Comparison of ENCODE assay signal across 31 cellular contexts in the genomic region with DNA sequence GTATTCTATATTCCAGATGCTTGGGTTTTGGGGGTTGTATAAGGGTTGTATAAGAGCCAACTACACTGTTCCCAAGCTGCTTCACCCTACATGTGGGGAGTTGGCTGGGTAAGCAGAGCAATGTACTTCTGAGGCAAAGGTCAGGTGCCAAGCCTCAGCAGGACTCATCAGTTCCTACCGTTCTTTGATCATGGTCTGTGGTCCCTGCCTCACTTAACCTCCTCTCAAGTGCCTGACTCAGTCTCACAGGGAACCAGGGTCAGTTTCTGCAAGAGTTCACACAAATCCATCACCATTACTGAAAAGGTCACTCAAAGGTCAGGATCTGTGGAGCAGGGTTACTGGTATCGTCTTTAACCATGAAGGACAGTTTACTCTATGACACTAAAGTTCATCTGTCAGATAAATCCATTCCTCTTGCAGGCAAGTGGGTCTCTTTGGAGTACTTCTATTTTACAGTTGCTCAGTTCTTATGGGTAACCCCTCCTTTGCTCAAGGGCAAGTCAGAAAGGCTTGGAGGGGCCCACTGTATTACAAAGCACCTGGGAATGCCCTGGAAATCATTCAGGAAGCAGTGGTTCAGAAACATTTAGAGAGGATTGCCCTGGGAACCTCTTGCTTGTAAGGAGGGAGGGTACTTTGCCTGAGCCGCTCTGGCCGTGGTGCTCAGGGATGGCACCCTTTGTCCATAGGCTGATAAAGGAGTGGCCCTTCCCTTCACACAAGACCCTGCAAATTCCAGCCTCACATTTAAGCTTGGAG.
DNase-seq lines count a peak whose midpoint lies in the region; ATAC-seq lines count a peak whose summit lies in the region.
"Had no signal": no experiment of that assay in that cellular context is flagged by ENCODE, and none has a peak within 500 bp of the region (broad histone marks: within the 10 kb centered on the region; RNA-seq: fewer than 3 reads in every experiment).

No MANE protein-coding gene starts in this region.

- H3K9me3 Mint-ChIP-seq in stimulated activated naive CD8-positive, alpha-beta T cell treated with anti-CD3 and anti-CD28 coated beads, Interleukin-15, amount 100 ng/mL, for 72 hours: no peaks in the 10 kb centered on the region
- no peaks in the 10 kb centered on the region for H3K9me3 Mint-ChIP-seq in activated CD4-positive, alpha-beta memory T cell treated with anti-CD3 and anti-CD28 coated beads, Interleukin-2, amount 10 ng/mL, durations not matched to agents 7 days and 5 days
- H3K9me3 Mint-ChIP-seq in effector memory CD8-positive, alpha-beta T cell: no peaks in the 10 kb centered on the region
- H3K9me3 Mint-ChIP-seq: natural killer cell treated with Interleukin-12 subunit alpha and Interleukin-12 subunit beta and Interleukin-15 and Interleukin-18, amount 100 ng/mL, for 72 hours; T-helper 1 cell treated with Interleukin-12 subunit alpha and Interleukin-12 subunit beta and Interleukin-4 antibody, amounts not matched to agents 30 μg/mL and 1 μg/mL, for 36 hours had no signal

- peak overlapping the region; percentile 51 for H3K27ac ChIP-seq in mesodermal cell (ENCODE audit: low read depth, low read length, severe bottlenecking)
- H3K27ac ChIP-seq: BLaER1, cardiac muscle cell, hepatocyte, HL-60, PC-9, thyroid gland had no signal

- no peak overlapping the region for H3K4me3 ChIP-seq in mesodermal cell (ENCODE audit: extremely low read depth, insufficient read depth, low read length, poor library complexity, severe bottlenecking)
- H3K4me3 ChIP-seq: BLaER1, cardiac muscle cell, gastrocnemius medialis, GM12878, hepatocyte, lung, mucosa of descending colon, PC-9, thyroid gland, uterus had no signal

- H3K4me3 Mint-ChIP-seq in stimulated activated naive CD8-positive, alpha-beta T cell treated with anti-CD3 and anti-CD28 coated beads, Interleukin-15, amount 100 ng/mL, for 72 hours: no peak overlapping the region
- H3K4me3 Mint-ChIP-seq in activated CD4-positive, alpha-beta memory T cell treated with anti-CD3 and anti-CD28 coated beads, Interleukin-2, amount 10 ng/mL, durations not matched to agents 7 days and 5 days: no peak overlapping the region
- no peak overlapping the region for H3K4me3 Mint-ChIP-seq in effector memory CD8-positive, alpha-beta T cell
- H3K4me3 Mint-ChIP-seq: natural killer cell treated with Interleukin-12 subunit alpha and Interleukin-12 subunit beta and Interleukin-15 and Interleukin-18, amount 100 ng/mL, for 72 hours; T-helper 1 cell treated with Interleukin-12 subunit alpha and Interleukin-12 subunit beta and Interleukin-4 antibody, amounts not matched to agents 30 μg/mL and 1 μg/mL, for 36 hours had no signal

- WGBS in mesodermal cell (ENCODE audit: insufficient coverage in 2 of 2), 2 experiments: 64 to 78% methylated on average over 1 to 3 of the region's 4 CpGs

- no peak overlapping the region for H3K27ac Mint-ChIP-seq in stimulated activated naive CD8-positive, alpha-beta T cell treated with anti-CD3 and anti-CD28 coated beads, Interleukin-15, amount 100 ng/mL, for 72 hours
- H3K27ac Mint-ChIP-seq in activated CD4-positive, alpha-beta memory T cell treated with anti-CD3 and anti-CD28 coated beads, Interleukin-2, amount 10 ng/mL, durations not matched to agents 7 days and 5 days: no peak overlapping the region
- no peak overlapping the region for H3K27ac Mint-ChIP-seq in effector memory CD8-positive, alpha-beta T cell
- H3K27ac Mint-ChIP-seq: natural killer cell treated with Interleukin-12 subunit alpha and Interleukin-12 subunit beta and Interleukin-15 and Interleukin-18, amount 100 ng/mL, for 72 hours; T-helper 1 cell treated with Interleukin-12 subunit alpha and Interleukin-12 subunit beta and Interleukin-4 antibody, amounts not matched to agents 30 μg/mL and 1 μg/mL, for 36 hours had no signal

- peaks cover 29% of the 10 kb centered on the region for H3K4me1 ChIP-seq in mesodermal cell (ENCODE audit: control insufficient read depth, insufficient read depth, low read length, poor library complexity, severe bottlenecking)
- H3K4me1 ChIP-seq: BLaER1, gastrocnemius medialis, uterus had no signal

- no peaks in the 10 kb centered on the region for H3K4me1 Mint-ChIP-seq in stimulated activated naive CD8-positive, alpha-beta T cell treated with anti-CD3 and anti-CD28 coated beads, Interleukin-15, amount 100 ng/mL, for 72 hours
- H3K4me1 Mint-ChIP-seq in activated CD4-positive, alpha-beta memory T cell treated with anti-CD3 and anti-CD28 coated beads, Interleukin-2, amount 10 ng/mL, durations not matched to agents 7 days and 5 days: peaks cover 3% of the 10 kb centered on the region
- no peaks in the 10 kb centered on the region for H3K4me1 Mint-ChIP-seq in effector memory CD8-positive, alpha-beta T cell (ENCODE audit: low read depth in 2 of 2)

- H3K9me3 ChIP-seq in mesodermal cell (ENCODE audit: control insufficient read depth, low read length): no peaks in the 10 kb centered on the region
- H3K9me3 ChIP-seq: BLaER1, gastrocnemius medialis, mucosa of descending colon, thyroid gland, uterus had no signal

- CTCF ChIA-PET in activated CD4-positive, alpha-beta memory T cell treated with anti-CD3 and anti-CD28 coated beads, Interleukin-2, amount 10 ng/mL, durations not matched to agents 7 days and 5 days (lab: Charles Lee): no interaction called here

- H3K36me3 ChIP-seq in mesodermal cell (ENCODE audit: control insufficient read depth, insufficient read depth, low read length): peaks cover 2% of the 10 kb centered on the region
- H3K36me3 ChIP-seq: cardiac muscle cell, thyroid gland, uterus had no signal

- ATAC-seq in stimulated activated naive CD8-positive, alpha-beta T cell treated with anti-CD3 and anti-CD28 coated beads, Interleukin-15, Interleukin-2, amounts not matched to agents 100 U/mL and 50 U/mL, for 24 hours: peak; percentile 82
- no peak for ATAC-seq in stimulated activated naive CD8-positive, alpha-beta T cell treated with anti-CD3 and anti-CD28 coated beads, Interleukin-15, amount 100 ng/mL, for 72 hours
- ATAC-seq in effector memory CD8-positive, alpha-beta T cell (replicated peaks): no peak
- ATAC-seq: gastrocnemius medialis; GM12878; mucosa of descending colon; natural killer cell treated with Interleukin-12 subunit alpha and Interleukin-12 subunit beta and Interleukin-15 and Interleukin-18, amount 100 ng/mL, for 72 hours; SK-N-SH treated with all-trans-retinoic acid at 6 μM for 48 hours had no signal

- peaks cover 6% of the 10 kb centered on the region for H3K27me3 Mint-ChIP-seq in stimulated activated naive CD8-positive, alpha-beta T cell treated with anti-CD3 and anti-CD28 coated beads, Interleukin-15, amount 100 ng/mL, for 72 hours
- H3K27me3 Mint-ChIP-seq in activated CD4-positive, alpha-beta memory T cell treated with anti-CD3 and anti-CD28 coated beads, Interleukin-2, amount 10 ng/mL, durations not matched to agents 7 days and 5 days: peaks cover 37% of the 10 kb centered on the region
- peaks cover 36% of the 10 kb centered on the region in 2 donors for H3K27me3 Mint-ChIP-seq in effector memory CD8-positive, alpha-beta T cell

- no peaks in the 10 kb centered on the region for H3K36me3 Mint-ChIP-seq in activated CD4-positive, alpha-beta memory T cell treated with anti-CD3 and anti-CD28 coated beads, Interleukin-2, amount 10 ng/mL, durations not matched to agents 7 days and 5 days (ENCODE audit: low read depth)
- peaks cover 3% of the 10 kb centered on the region for H3K36me3 Mint-ChIP-seq in effector memory CD8-positive, alpha-beta T cell (ENCODE audit: insufficient read depth)
- H3K36me3 Mint-ChIP-seq: natural killer cell treated with Interleukin-12 subunit alpha and Interleukin-12 subunit beta and Interleukin-15 and Interleukin-18, amount 100 ng/mL, for 72 hours had no signal

- POLR2A ChIA-PET in activated CD4-positive, alpha-beta memory T cell treated with anti-CD3 and anti-CD28 coated beads, Interleukin-2, amount 10 ng/mL, durations not matched to agents 7 days and 5 days (lab: Charles Lee): no interaction called here

- no peak for DNase-seq in stimulated activated naive CD8-positive, alpha-beta T cell treated with anti-CD3 and anti-CD28 coated beads, Interleukin-15, Interleukin-2, amounts not matched to agents 100 U/mL and 50 U/mL, for 24 hours
- no peak for DNase-seq in stimulated activated naive CD8-positive, alpha-beta T cell treated with anti-CD3 and anti-CD28 coated beads, Interleukin-15, amount 100 ng/mL, for 72 hours
- peak; percentile 61 for DNase-seq in astrocyte of the hippocampus (ENCODE audit: low read depth, low spot score)
- DNase-seq in activated CD4-positive, alpha-beta memory T cell treated with anti-CD3 and anti-CD28 coated beads, Interleukin-2, amount 10 ng/mL, durations not matched to agents 7 days and 5 days: no peak
- DNase-seq in effector memory CD8-positive, alpha-beta T cell: no peak
- DNase-seq in Kasumi-1 (lab: John Stamatoyannopoulos, UW): no peak
- DNase-seq: activated CD4-positive, CD25-positive, alpha-beta regulatory T cell; activated naive CD4-positive, alpha-beta T cell treated with anti-CD3 and anti-CD28 coated beads, Interleukin-2, amount 50 U/mL, for 16 hours; amygdala; cortex of kidney; DMS 273 treated with DMSO at 0.1 percent for 48 hours; gastrocnemius medialis; KG1; kidney glomerular epithelial cell; mucosa of descending colon; NCI-H2227 treated with DMSO at 0.1 percent for 48 hours; NCI-H69; PC-9; stimulated activated naive CD4-positive, alpha-beta T cell treated with Interleukin-2 at 50 U/mL for 16 hours; thyroid gland; uterus had no signal
